10 cellular contexts compared by ENCODE assay signal in genomic region chr1:226763741-226764264, GRCh38. TPM values are rescaled to one million over a fixed set of nuclear protein-coding genes. Genes with fewer than 3 reads are reported as not detected.
A peak's percentile ranks its signal among the peaks of the same experiment; 100 is the strongest.
DNase-seq lines count a peak whose midpoint lies in the region; ATAC-seq and TF ChIP-seq lines count a peak whose summit lies in the region.
"Had no signal": no experiment of that assay in that cellular context is flagged by ENCODE, and none has a peak within 500 bp of the region (broad histone marks: within the 10 kb centered on the region; RNA-seq: fewer than 3 reads in every experiment).

No MANE protein-coding gene starts in this region.

- ATAC-seq in HG03342 (IDR thresholded peaks at IDR 0.05; ENCODE audit: unreplicated experiment), result peak; percentile 47

- peaks cover 16% of the 10 kb centered on the region for H3K4me1 Mint-ChIP-seq in nephron progenitor cell

- TF ChIP-seq CTCF in BJ (IDR thresholded peaks at IDR 0.05; ENCODE audit: insufficient read depth, low read depth, low read length), result no peak
- no peak for TF ChIP-seq CTCF in nephron progenitor cell (IDR thresholded peaks at IDR 0.05)

- CTCF ChIA-PET in BJ (lab: Yijun Ruan, JAX), result no interaction called here

- H3K27me3 Mint-ChIP-seq in nephron progenitor cell (ENCODE audit: low read depth, poor library complexity), result peaks cover 36% of the 10 kb centered on the region

- H3K36me3 Mint-ChIP-seq in nephron progenitor cell (ENCODE audit: low read depth), result no peaks in the 10 kb centered on the region
- H3K36me3 Mint-ChIP-seq: stimulated activated naive B cell treated with anti-CD40 and anti-IgM and Interleukin-4, amounts not matched to agents 10 μg/mL and 1 μg/mL and 100 μg/mL, for 72 hours had no signal

- H3K27me3 ChIP-seq in BJ (ENCODE audit: control insufficient read depth, insufficient read depth, low read length), result no peaks in the 10 kb centered on the region

- DNase-seq in BJ (ENCODE audit: low read depth) (peak; percentile 45), iPS-NIHi11 (ENCODE audit: low spot score) (peak; percentile 64), NCI-H2196 (lab: John Stamatoyannopoulos, UW; ENCODE audit: unreplicated experiment) (no peak), NCI-H2171 treated with DMSO at 0.1 percent for 48 hours (lab: John Stamatoyannopoulos, UW) (no peak), nephron progenitor cell (no peak), middle frontal gyrus (ENCODE audit: extremely low spot score, low spot score) (no peak)
- peak; percentile 25 for DNase-seq in activated T-cell treated with anti-CD3 and anti-CD28 coated beads, Interleukin-2, amount 50 U/mL, for 1 hour
- DNase-seq: head of caudate nucleus; stimulated activated naive B cell treated with anti-CD40 and anti-IgM and Interleukin-4, amounts not matched to agents 10 μg/mL and 1 μg/mL and 100 μg/mL, for 72 hours had no signal

- H3K4me3 ChIP-seq in BJ (ENCODE audit: low read depth, low read length), result no peak overlapping the region

- no peaks in the 10 kb centered on the region for H3K9me3 Mint-ChIP-seq in nephron progenitor cell
- H3K9me3 Mint-ChIP-seq: stimulated activated naive B cell treated with anti-CD40 and anti-IgM and Interleukin-4, amounts not matched to agents 10 μg/mL and 1 μg/mL and 100 μg/mL, for 72 hours had no signal

- no peaks in the 10 kb centered on the region for H3K36me3 ChIP-seq in BJ (ENCODE audit: control insufficient read depth, insufficient read depth, low read length)

- H3K4me3 Mint-ChIP-seq in nephron progenitor cell, result no peak overlapping the region
- H3K4me3 Mint-ChIP-seq: stimulated activated naive B cell treated with anti-CD40 and anti-IgM and Interleukin-4, amounts not matched to agents 10 μg/mL and 1 μg/mL and 100 μg/mL, for 72 hours had no signal

- POLR2A ChIA-PET in BJ (lab: Charles Lee), result interaction anchor here (0.6 kb wide), 1 partner anchor 20 kb away, joined by 17 read pairs; no protein-coding TSS in a partner anchor

- H3K27ac Mint-ChIP-seq in nephron progenitor cell, result no peak overlapping the region
- H3K27ac Mint-ChIP-seq: stimulated activated naive B cell treated with anti-CD40 and anti-IgM and Interleukin-4, amounts not matched to agents 10 μg/mL and 1 μg/mL and 100 μg/mL, for 72 hours had no signal

RNA-seq across cellular contexts. Expression of gene ITPKB, which starts 24.7 kb away (rescaled TPM):
- 1.3 and 1.4 TPM in 2 replicates for polyA plus RNA-seq in BJ (2011; rRNA removed)
- polyA minus RNA-seq in BJ (2011; rRNA and poly(A)+ RNA removed), result 4.1 TPM in 2 replicates

Comparison
In these comparisons a context has a peak if more than half of its experiments do, and no peak if none do; other contexts are left out.
1. DNase-seq: peak in BJ (single experiment), activated T-cell treated with anti-CD3 and anti-CD28 coated beads, Interleukin-2, amount 50 U/mL, for 1 hour (single experiment) and iPS-NIHi11 (single experiment); none in NCI-H2196 (single experiment), NCI-H2171 treated with DMSO at 0.1 percent for 48 hours (single experiment), nephron progenitor cell (single experiment) and middle frontal gyrus (single experiment).